ENCODE assay signal across 9 cellular contexts in genomic region chr19:55452381-55453325, GRCh38. TPM values are rescaled to one million over a fixed set of nuclear protein-coding genes. Genes with fewer than 3 reads are reported as not detected.
DNase-seq lines count a peak whose midpoint lies in the region; ATAC-seq and TF ChIP-seq lines count a peak whose summit lies in the region.
"Had no signal": no experiment of that assay in that cellular context is flagged by ENCODE, and none has a peak within 500 bp of the region (broad histone marks: within the 10 kb centered on the region; RNA-seq: fewer than 3 reads in every experiment).

No MANE protein-coding gene starts in this region.

- no peaks in the 10 kb centered on the region for H3K36me3 ChIP-seq in ES-I3 (ENCODE audit: insufficient read depth, low read length)
- no peaks in the 10 kb centered on the region for H3K36me3 ChIP-seq in endodermal cell (ENCODE audit: control insufficient read depth, insufficient read depth, low read length)

- peak; percentile 86 to 96 for DNase-seq in NCI-H187 (lab: John Stamatoyannopoulos, UW)
- no peak for DNase-seq in activated B cell treated with CpG ODN at 0.5 μM for 24 hours
- peak; percentile 96 for DNase-seq in endodermal cell
- no peak for DNase-seq in memory B cell (ENCODE audit: low spot score in 2 of 2)
- DNase-seq in type B pancreatic cell (ENCODE audit: extremely low spot score, unreplicated experiment) = peak; percentile 84

- H3K4me1 Mint-ChIP-seq in activated B cell treated with CpG ODN at 0.5 μM for 24 hours (peaks cover 20% of the 10 kb centered on the region), endodermal cell (peaks cover 3% of the 10 kb centered on the region), memory B cell (peaks cover 14% of the 10 kb centered on the region), type B pancreatic cell (ENCODE audit: unreplicated experiment) (peaks cover 12% of the 10 kb centered on the region)

- H3K4me3 Mint-ChIP-seq in activated B cell treated with CpG ODN at 0.5 μM for 24 hours (peak overlapping the region; percentile 41), endodermal cell (no peak overlapping the region), memory B cell (peak overlapping the region; percentile 11), type B pancreatic cell (peak overlapping the region; percentile 83)

- H3K4me1 ChIP-seq in ES-I3 (ENCODE audit: insufficient read depth, low read length) (no peaks in the 10 kb centered on the region), endodermal cell (ENCODE audit: control insufficient read depth, insufficient read depth, low read length) (no peaks in the 10 kb centered on the region)
- H3K4me1 ChIP-seq: SJSA1 had no signal

- H3K9me3 Mint-ChIP-seq in activated B cell treated with CpG ODN at 0.5 μM for 24 hours = no peaks in the 10 kb centered on the region
- H3K9me3 Mint-ChIP-seq in endodermal cell = no peaks in the 10 kb centered on the region
- no peaks in the 10 kb centered on the region for H3K9me3 Mint-ChIP-seq in memory B cell
- no peaks in the 10 kb centered on the region for H3K9me3 Mint-ChIP-seq in type B pancreatic cell

- TF ChIP-seq CTCF in activated B cell treated with CpG ODN at 0.5 μM for 24 hours (IDR thresholded peaks at IDR 0.05) (no peak), endodermal cell (conservative IDR thresholded peaks at IDR 0.05) (peak; percentile 14), type B pancreatic cell (conservative IDR thresholded peaks at IDR 0.05) (no peak)

- H3K9me3 ChIP-seq in ES-I3 (ENCODE audit: control insufficient read depth, insufficient read depth, low read length) (no peaks in the 10 kb centered on the region), endodermal cell (ENCODE audit: control insufficient read depth, low read length) (no peaks in the 10 kb centered on the region)
- H3K9me3 ChIP-seq: SJSA1 had no signal

- H3K27me3 ChIP-seq in endodermal cell (ENCODE audit: control insufficient read depth, insufficient read depth, low read length, poor library complexity, severe bottlenecking) = peaks cover 58% of the 10 kb centered on the region

- peaks cover 11% of the 10 kb centered on the region for H3K27me3 Mint-ChIP-seq in activated B cell treated with CpG ODN at 0.5 μM for 24 hours
- H3K27me3 Mint-ChIP-seq in endodermal cell (ENCODE audit: insufficient read depth) = peaks cover 35% of the 10 kb centered on the region
- H3K27me3 Mint-ChIP-seq in memory B cell = peaks cover 18% of the 10 kb centered on the region
- H3K27me3 Mint-ChIP-seq in type B pancreatic cell = peaks cover 29% of the 10 kb centered on the region

- peaks cover 14% of the 10 kb centered on the region for H3K36me3 Mint-ChIP-seq in activated B cell treated with CpG ODN at 0.5 μM for 24 hours (ENCODE audit: low read depth)
- peaks cover 20% of the 10 kb centered on the region for H3K36me3 Mint-ChIP-seq in endodermal cell (ENCODE audit: low read depth)
- peaks cover 18% of the 10 kb centered on the region for H3K36me3 Mint-ChIP-seq in memory B cell
- peaks cover 8% of the 10 kb centered on the region for H3K36me3 Mint-ChIP-seq in type B pancreatic cell

- no peak overlapping the region for H3K4me3 ChIP-seq in endodermal cell (ENCODE audit: low read length)
- H3K4me3 ChIP-seq: SJSA1 had no signal

- H3K9ac ChIP-seq in ES-I3 (ENCODE audit: low read depth, low read length) = peak overlapping the region; percentile 16; the same call in 1 of the 2 replicates
- H3K9ac ChIP-seq in endodermal cell (ENCODE audit: extremely low read depth, low read length, poor library complexity, severe bottlenecking) = no peak overlapping the region

- CTCF ChIA-PET in activated B cell treated with CpG ODN at 0.5 μM for 24 hours (lab: Charles Lee) = interaction anchor here (1.1 to 2.0 kb wide), 3 partner anchors 15 to 159 kb away, joined by 4 to 9 read pairs (median 6); no protein-coding TSS in a partner anchor

- POLR2A ChIA-PET in activated B cell treated with CpG ODN at 0.5 μM for 24 hours (lab: Charles Lee) = interaction anchor here (0.6 to 2.2 kb wide), 3 partner anchors 45 to 278 kb away, joined by 4 to 12 read pairs (median 7); partner anchors contain the start of gene UBE2S

- H3K27ac Mint-ChIP-seq in activated B cell treated with CpG ODN at 0.5 μM for 24 hours = no peak overlapping the region
- no peak overlapping the region for H3K27ac Mint-ChIP-seq in endodermal cell
- no peak overlapping the region for H3K27ac Mint-ChIP-seq in memory B cell
- H3K27ac Mint-ChIP-seq in type B pancreatic cell = peak overlapping the region; percentile 74

- 13 to 14% methylated on average over 8 to 55 of the region's 56 CpGs for WGBS in endodermal cell (ENCODE audit: insufficient coverage in 1 of 2, insufficient read length in 1 of 2), 2 experiments

- intact Hi-C loops in activated B cell treated with CpG ODN at 0.5 μM for 24 hours (cut with micrococcal nuclease) = no loop called here

- ATAC-seq in activated B cell treated with CpG ODN at 0.5 μM for 24 hours (ENCODE audit: low read depth) (no peak), memory B cell (ENCODE audit: low read depth) (peak; percentile 24), GM21717 (IDR thresholded peaks at IDR 0.05; ENCODE audit: unreplicated experiment) (no peak), GM21619 (IDR thresholded peaks at IDR 0.05; ENCODE audit: unreplicated experiment) (no peak)

- no peak overlapping the region for H3K27ac ChIP-seq in endodermal cell (ENCODE audit: low read depth, low read length)
- H3K27ac ChIP-seq: SJSA1 had no signal

RNA-seq across cellular contexts. Expression of gene ISOC2, which starts 8.8 kb away (rescaled TPM):
- total RNA-seq in activated B cell treated with CpG ODN at 0.5 μM for 24 hours (28.7 and 29.0 TPM in 2 replicates), endodermal cell (10 to 100 TPM; 35.9 to 39.2 TPM), type B pancreatic cell (ENCODE audit: low replicate concordance) (44.2 and 47.5 TPM in 2 replicates)
- 30.9 TPM for polyA plus RNA-seq in endodermal cell (2013, experiment 1 of 2)
- 30.8 TPM for polyA plus RNA-seq in endodermal cell (2013, experiment 2 of 2)

RNA-seq across cellular contexts. Expression of gene SHISA7, which starts 9.6 kb away (rescaled TPM):
- not detected in 2 replicates for total RNA-seq in activated B cell treated with CpG ODN at 0.5 μM for 24 hours
- total RNA-seq in endodermal cell = not detected
- polyA plus RNA-seq in endodermal cell (2013, experiment 1 of 2) = 1.3 TPM
- 0.95 TPM for polyA plus RNA-seq in endodermal cell (2013, experiment 2 of 2)
- total RNA-seq in type B pancreatic cell (ENCODE audit: low replicate concordance) = 0.05 and 0.22 TPM in 2 replicates
- total RNA-seq: SJSA1 had no signal

RNA-seq across cellular contexts. Expression of gene C19orf85, which starts 11.9 kb away (rescaled TPM):
- total RNA-seq in activated B cell treated with CpG ODN at 0.5 μM for 24 hours = not detected in 2 replicates
- total RNA-seq in endodermal cell = 1 to 10 TPM in 1 of 2 donors, under 1 TPM in 1; 0.62 to 2.3 TPM
- 0.39 TPM for polyA plus RNA-seq in endodermal cell (2013, experiment 1 of 2)
- not detected for polyA plus RNA-seq in endodermal cell (2013, experiment 2 of 2)
- not detected in 2 replicates for total RNA-seq in type B pancreatic cell (ENCODE audit: low replicate concordance)
- total RNA-seq: SJSA1 had no signal

RNA-seq across cellular contexts. Expression of gene ZNF628, which starts 23.8 kb away (rescaled TPM):
- 10.4 and 12.7 TPM in 2 replicates for total RNA-seq in activated B cell treated with CpG ODN at 0.5 μM for 24 hours
- 10 to 100 TPM in 1 of 2 donors, 1 to 10 TPM in 1; 9.9 to 12.6 TPM for total RNA-seq in endodermal cell
- polyA plus RNA-seq in endodermal cell (2013, experiment 1 of 2) = 8.9 TPM
- polyA plus RNA-seq in endodermal cell (2013, experiment 2 of 2) = 11.8 TPM
- total RNA-seq in type B pancreatic cell (ENCODE audit: low replicate concordance) = 10.3 and 13.2 TPM in 2 replicates

RNA-seq across cellular contexts. Expression of gene NAT14, which starts 32.3 kb away (rescaled TPM):
- total RNA-seq in activated B cell treated with CpG ODN at 0.5 μM for 24 hours = 10.9 and 13.8 TPM in 2 replicates
- total RNA-seq in endodermal cell = 10 to 100 TPM; 51.3 to 67.1 TPM
- 66.6 TPM for polyA plus RNA-seq in endodermal cell (2013, experiment 1 of 2)
- 69.7 TPM for polyA plus RNA-seq in endodermal cell (2013, experiment 2 of 2)
- 46.5 and 64.3 TPM in 2 replicates for total RNA-seq in type B pancreatic cell (ENCODE audit: low replicate concordance)

Comparison
In these comparisons a context has a peak if more than half of its experiments do, and no peak if none do; other contexts are left out.
1. DNase-seq: peak in NCI-H187 (2 of 2), endodermal cell (single experiment) and type B pancreatic cell (single experiment); none in activated B cell treated with CpG ODN at 0.5 μM for 24 hours (single experiment) and memory B cell (0 of 2).